In genomic region chr12:54068423-54069070, GRCh38 we compare ENCODE assay signal across 24 cellular contexts. TPM values are rescaled to one million over a fixed set of nuclear protein-coding genes. Genes with fewer than 3 reads are reported as not detected.
"Had no signal": no experiment of that assay in that cellular context is flagged by ENCODE, and none has a peak within 500 bp of the region (broad histone marks: within the 10 kb centered on the region; RNA-seq: fewer than 3 reads in every experiment).

No MANE protein-coding gene starts in this region.

- H3K4me1 ChIP-seq: heart right ventricle, lower lobe of right lung, neural progenitor cell, prostate gland, spleen, testis, vagina had no signal

- DNase-seq: activated CD4-positive, alpha-beta memory T cell treated with anti-CD3 and anti-CD28 coated beads for 36 hours; activated CD4-positive, alpha-beta T cell treated with anti-CD3 and anti-CD28 coated beads for 48 hours; activated CD4-positive, CD25-positive, alpha-beta regulatory T cell; activated naive CD4-positive, alpha-beta T cell treated with anti-CD3 and anti-CD28 coated beads for 36 hours; activated T-cell treated with anti-CD3 and anti-CD28 coated beads, Interleukin-2, amount 50 U/mL, for 48 hours; amygdala; central memory CD4-positive, alpha-beta T cell; dermis blood vessel endothelial cell; effector CD8-positive, alpha-beta T cell; heart right ventricle; kidney; lower lobe of right lung; naive thymus-derived CD4-positive, alpha-beta T cell; spleen; stimulated activated CD4-positive, alpha-beta T cell treated with anti-CD3 and anti-CD28 coated beads, Interleukin-4, amount 100 ng/mL, for 1 hour; stimulated activated naive CD4-positive, alpha-beta T cell; T-helper 17 cell; testis had no signal

- H2AFZ ChIP-seq: neural progenitor cell had no signal

- FAIRE-seq: kidney had no signal

- H3K9ac ChIP-seq: neural progenitor cell had no signal

- H3K4me3 ChIP-seq: heart right ventricle, lower lobe of right lung, neural progenitor cell, prostate gland, spleen, testis, vagina had no signal

- H3K4me3 Mint-ChIP-seq: activated CD4-positive, alpha-beta memory T cell treated with anti-CD3 and anti-CD28 coated beads for 36 hours; activated naive CD4-positive, alpha-beta T cell treated with anti-CD3 and anti-CD28 coated beads for 36 hours; brain; naive thymus-derived CD4-positive, alpha-beta T cell; neural progenitor cell; T-helper 17 cell had no signal

- H3K4me2 ChIP-seq: neural progenitor cell had no signal

- H3K9me3 Mint-ChIP-seq: activated CD4-positive, alpha-beta memory T cell treated with anti-CD3 and anti-CD28 coated beads for 36 hours; activated naive CD4-positive, alpha-beta T cell treated with anti-CD3 and anti-CD28 coated beads for 36 hours; brain; naive thymus-derived CD4-positive, alpha-beta T cell; neural progenitor cell had no signal

- H3K36me3 ChIP-seq: heart right ventricle, lower lobe of right lung, neural progenitor cell, prostate gland, spleen, vagina had no signal

- H3K9me3 ChIP-seq: heart right ventricle, lower lobe of right lung, prostate gland, spleen, testis, vagina had no signal

- H3K27ac Mint-ChIP-seq: activated CD4-positive, alpha-beta memory T cell treated with anti-CD3 and anti-CD28 coated beads for 36 hours; activated naive CD4-positive, alpha-beta T cell treated with anti-CD3 and anti-CD28 coated beads for 36 hours; naive thymus-derived CD4-positive, alpha-beta T cell; neural progenitor cell; T-helper 17 cell had no signal

- H3K4me1 Mint-ChIP-seq: naive thymus-derived CD4-positive, alpha-beta T cell; neural progenitor cell; T-helper 17 cell had no signal

- H3K27ac ChIP-seq: heart right ventricle, lower lobe of right lung, neural progenitor cell, prostate gland, spleen, testis, vagina had no signal

- H3K27me3 ChIP-seq: testis, vagina had no signal

- H3K36me3 Mint-ChIP-seq: activated CD4-positive, alpha-beta memory T cell treated with anti-CD3 and anti-CD28 coated beads for 36 hours; brain; naive thymus-derived CD4-positive, alpha-beta T cell; neural progenitor cell had no signal

RNA-seq across cellular contexts. Expression of gene HOXC4, which starts 14.9 kb away (rescaled TPM):
- total RNA-seq: dermis blood vessel endothelial cell, osteocyte, T-helper 17 cell had no signal
- polyA plus RNA-seq: naive thymus-derived CD4-positive, alpha-beta T cell had no signal

RNA-seq across cellular contexts. Expression of gene HOXC5, which starts 35.7 kb away (rescaled TPM):
- total RNA-seq: activated CD4-positive, alpha-beta memory T cell treated with anti-CD3 and anti-CD28 coated beads for 36 hours; activated naive CD4-positive, alpha-beta T cell treated with anti-CD3 and anti-CD28 coated beads for 36 hours; dermis blood vessel endothelial cell; heart right ventricle; left lobe of liver; lower lobe of right lung; naive thymus-derived CD4-positive, alpha-beta T cell; osteocyte; spleen; T-helper 17 cell; vagina had no signal
- polyA plus RNA-seq: naive thymus-derived CD4-positive, alpha-beta T cell had no signal

RNA-seq across cellular contexts. Expression of gene HOXC6, which starts 40.3 kb away (rescaled TPM):
- total RNA-seq: activated CD4-positive, alpha-beta memory T cell treated with anti-CD3 and anti-CD28 coated beads for 36 hours; activated naive CD4-positive, alpha-beta T cell treated with anti-CD3 and anti-CD28 coated beads for 36 hours; left lobe of liver; naive thymus-derived CD4-positive, alpha-beta T cell; osteocyte; T-helper 17 cell; vagina had no signal
- polyA plus RNA-seq: naive thymus-derived CD4-positive, alpha-beta T cell had no signal

RNA-seq across cellular contexts. Expression of gene HOXC8, which starts 59.8 kb away (rescaled TPM):
- total RNA-seq: activated CD4-positive, alpha-beta memory T cell treated with anti-CD3 and anti-CD28 coated beads for 36 hours; activated naive CD4-positive, alpha-beta T cell treated with anti-CD3 and anti-CD28 coated beads for 36 hours; dermis blood vessel endothelial cell; heart right ventricle; left lobe of liver; lower lobe of right lung; naive thymus-derived CD4-positive, alpha-beta T cell; osteocyte; spleen; T-helper 17 cell; vagina had no signal
- polyA plus RNA-seq: heart right ventricle; naive thymus-derived CD4-positive, alpha-beta T cell had no signal
